Comparison of ENCODE assay signal across 25 cellular contexts in genomic region chr12:53744730-53745129, GRCh38. TPM values are rescaled to one million over a fixed set of nuclear protein-coding genes. Genes with fewer than 3 reads are reported as not detected.
DNase-seq lines count a peak whose midpoint lies in the region; ATAC-seq, FAIRE-seq and TF ChIP-seq lines count a peak whose summit lies in the region.
"Had no signal": no experiment of that assay in that cellular context is flagged by ENCODE, and none has a peak within 500 bp of the region (broad histone marks: within the 10 kb centered on the region; RNA-seq: fewer than 3 reads in every experiment).

No MANE protein-coding gene starts in this region.

- no peak overlapping the region for H3K27ac Mint-ChIP-seq in GM23338
- H3K27ac Mint-ChIP-seq in brain, result peak overlapping the region in 4 of 5 experiments; percentile 30 to 59 (median 46)
- no peak overlapping the region for H3K27ac Mint-ChIP-seq in neural progenitor cell
- no peak overlapping the region for H3K27ac Mint-ChIP-seq in chondrocyte (ENCODE audit: unreplicated experiment)
- H3K27ac Mint-ChIP-seq: CD14-positive monocyte; CD4-positive, alpha-beta memory T cell; HFFc6; IgD-negative memory B cell had no signal

- POLR2A ChIA-PET in endothelial cell of umbilical vein (lab: Charles Lee), result no interaction called here

- no peaks in the 10 kb centered on the region for H3K36me3 Mint-ChIP-seq in GM23338 (ENCODE audit: low read depth)
- no peaks in the 10 kb centered on the region for H3K36me3 Mint-ChIP-seq in brain
- H3K36me3 Mint-ChIP-seq in neural progenitor cell, result no peaks in the 10 kb centered on the region
- H3K36me3 Mint-ChIP-seq in chondrocyte (ENCODE audit: low read depth), result no peaks in the 10 kb centered on the region
- H3K36me3 Mint-ChIP-seq: CD4-positive, alpha-beta memory T cell; IgD-negative memory B cell had no signal

- H4K20me1 ChIP-seq in GM23338 (replicated peaks; ENCODE audit: insufficient read depth), result no peaks in the 10 kb centered on the region; the same call in 1 of the 2 replicates
- no peaks in the 10 kb centered on the region for H4K20me1 ChIP-seq in endothelial cell of umbilical vein (replicated peaks; ENCODE audit: control insufficient read depth, extremely low read depth, insufficient read depth, low read length)
- no peaks in the 10 kb centered on the region for H4K20me1 ChIP-seq in neural progenitor cell (ENCODE audit: low read depth)

- H3K4me3 ChIP-seq in GM23338 (no peak overlapping the region), endothelial cell of umbilical vein (replicated peaks in 1 of 3; ENCODE audit: insufficient read depth in 1 of 3, low read depth in 1 of 3, low read length in 3 of 3) (no peak overlapping the region), neural progenitor cell (peak overlapping the region; percentile 22), left ventricle myocardium inferior (no peak overlapping the region)
- H3K4me3 ChIP-seq: BLaER1, GM23248 had no signal

- no peak overlapping the region for H3K4me3 Mint-ChIP-seq in GM23338
- no peak overlapping the region for H3K4me3 Mint-ChIP-seq in brain
- H3K4me3 Mint-ChIP-seq in neural progenitor cell, result no peak overlapping the region
- no peak overlapping the region for H3K4me3 Mint-ChIP-seq in chondrocyte (ENCODE audit: unreplicated experiment)
- H3K4me3 Mint-ChIP-seq: HFFc6 had no signal

- TF ChIP-seq CTCF in GM23338 (conservative IDR thresholded peaks at IDR 0.05; ENCODE audit: low read depth in 2 of 2) (no peak), brain (conservative IDR thresholded peaks at IDR 0.05) (no peak), endothelial cell of umbilical vein (IDR thresholded peaks at IDR 0.05; ENCODE audit: extremely low read depth in 1 of 2, insufficient read depth in 1 of 2, low read depth in 1 of 2, low read length in 2 of 2) (no peak), neural progenitor cell (IDR thresholded peaks at IDR 0.05) (no peak), chondrocyte (IDR thresholded peaks at IDR 0.05) (no peak), left ventricle myocardium inferior (IDR thresholded peaks at IDR 0.05; ENCODE audit: borderline replicate concordance) (no peak)

- no peaks in the 10 kb centered on the region for H3K9me2 ChIP-seq in GM23338 (ENCODE audit: insufficient read depth)

- no peak for FAIRE-seq in endothelial cell of umbilical vein (lab: Jason Lieb, UNC)
- FAIRE-seq: GM19239, HepG2 had no signal

- no peaks in the 10 kb centered on the region for H3K79me2 ChIP-seq in GM23338 (replicated peaks; ENCODE audit: insufficient read depth)
- H3K79me2 ChIP-seq in endothelial cell of umbilical vein (ENCODE audit: control insufficient read depth, insufficient read depth, low read length), result no peaks in the 10 kb centered on the region
- no peaks in the 10 kb centered on the region for H3K79me2 ChIP-seq in neural progenitor cell (ENCODE audit: low read depth)

- no peak for TF ChIP-seq POLR2A in endothelial cell of umbilical vein (IDR thresholded peaks at IDR 0.05; ENCODE audit: low read depth, low read length)

- no peaks in the 10 kb centered on the region for H3K9me3 ChIP-seq in endothelial cell of umbilical vein (replicated peaks; ENCODE audit: control insufficient read depth, insufficient read depth, low read length)
- H3K9me3 ChIP-seq in neural progenitor cell (ENCODE audit: low read depth), result no peaks in the 10 kb centered on the region
- no peaks in the 10 kb centered on the region for H3K9me3 ChIP-seq in left ventricle myocardium inferior (replicated peaks)
- H3K9me3 ChIP-seq: BLaER1 had no signal

- H3K4me2 ChIP-seq in GM23338 (no peak overlapping the region), endothelial cell of umbilical vein (ENCODE audit: insufficient read depth, low read length) (no peak overlapping the region), neural progenitor cell (peak overlapping the region; percentile 74)
- H3K4me2 ChIP-seq: BLaER1 had no signal

- H3K36me3 ChIP-seq in GM23338 (ENCODE audit: insufficient read depth) (no peaks in the 10 kb centered on the region), endothelial cell of umbilical vein (ENCODE audit: control insufficient read depth in 2 of 2, extremely low read depth in 1 of 2, insufficient read depth in 2 of 2, low read length in 2 of 2) (no peaks in the 10 kb centered on the region), neural progenitor cell (no peaks in the 10 kb centered on the region), left ventricle myocardium inferior (no peaks in the 10 kb centered on the region)
- H3K36me3 ChIP-seq: BLaER1 had no signal

- H3K27me3 Mint-ChIP-seq in GM23338 (ENCODE audit: insufficient read depth, low read depth, poor library complexity), result peaks cover 12% of the 10 kb centered on the region
- peaks cover 19% of the 10 kb centered on the region for H3K27me3 Mint-ChIP-seq in brain
- H3K27me3 Mint-ChIP-seq in neural progenitor cell (ENCODE audit: insufficient read depth, low read depth), result peaks cover 26% of the 10 kb centered on the region
- H3K27me3 Mint-ChIP-seq in chondrocyte (ENCODE audit: low read depth), result peaks cover 23% of the 10 kb centered on the region

- dilution Hi-C loops in endothelial cell of umbilical vein (cut with MboI; ENCODE audit: extremely low pct_ligation_motif_present, low sequenced_read_pairs), result no loop called here

- no TSS peak for BruUV-seq in endothelial cell of umbilical vein (replicated peaks; lab: Mats Ljungman, UMichigan)

- no peaks in the 10 kb centered on the region for H3K9me1 ChIP-seq in endothelial cell of umbilical vein (replicated peaks; ENCODE audit: control insufficient read depth, extremely low read depth, insufficient read depth, low read length)

- ATAC-seq in GM23338, result no peak
- no peak for ATAC-seq in GM21529 (IDR thresholded peaks at IDR 0.05; ENCODE audit: unreplicated experiment)
- ATAC-seq: HCT116, HepG2 had no signal

- no peak for DNase-seq in GM23338 (ENCODE audit: low spot score)
- no peak for DNase-seq in endothelial cell of umbilical vein (ENCODE audit: low read depth, low spot score)
- DNase-seq in neural progenitor cell (ENCODE audit: low spot score), result no peak
- DNase-seq in NCI-H2029 treated with DMSO at 0.1 percent for 48 hours (lab: John Stamatoyannopoulos, UW), result no peak
- DNase-seq in chondrocyte (ENCODE audit: low spot score), result no peak
- DNase-seq in left ventricle myocardium inferior, result no peak
- DNase-seq: 8988T; CD4-positive, alpha-beta memory T cell; DMS153; DMS79; GF-D8; GM23248; H7; HFFc6 had no signal

- H3K27ac ChIP-seq in GM23338 (ENCODE audit: low read depth) (no peak overlapping the region), endothelial cell of umbilical vein (ENCODE audit: insufficient read depth, low read depth, low read length) (no peak overlapping the region), neural progenitor cell (no peak overlapping the region), left ventricle myocardium inferior (replicated peaks) (no peak overlapping the region)
- H3K27ac ChIP-seq: BLaER1, GM23248 had no signal

- H3K4me1 Mint-ChIP-seq in GM23338 (peaks cover 9% of the 10 kb centered on the region), brain (peaks cover 26% of the 10 kb centered on the region), neural progenitor cell (peaks cover 27% of the 10 kb centered on the region), chondrocyte (ENCODE audit: low read depth) (peaks cover 6% of the 10 kb centered on the region)

- H3K9me3 Mint-ChIP-seq in GM23338 (no peaks in the 10 kb centered on the region), brain (no peaks in the 10 kb centered on the region), neural progenitor cell (no peaks in the 10 kb centered on the region), chondrocyte (ENCODE audit: low read depth) (no peaks in the 10 kb centered on the region)
- H3K9me3 Mint-ChIP-seq: CD4-positive, alpha-beta memory T cell; HFFc6; IgD-negative memory B cell had no signal

- CTCF ChIA-PET in endothelial cell of umbilical vein (lab: Charles Lee), result interaction anchor here (0.6 to 10.2 kb wide), 12 partner anchors 11 to 463 kb away, joined by 3 to 719 read pairs (median 18); partner anchors contain the start of gene CALCOCO1

- H3K27me3 ChIP-seq in GM23338 (ENCODE audit: insufficient read depth), result peaks cover 97% of the 10 kb centered on the region
- peaks cover 58 to 82% of the 10 kb centered on the region in 2 experiments for H3K27me3 ChIP-seq in endothelial cell of umbilical vein (ENCODE audit: control insufficient read depth in 2 of 2, insufficient read depth in 2 of 2, low read length in 2 of 2)
- peaks cover 94% of the 10 kb centered on the region for H3K27me3 ChIP-seq in neural progenitor cell
- peaks cover 79% of the 10 kb centered on the region for H3K27me3 ChIP-seq in left ventricle myocardium inferior (ENCODE audit: low read depth)

- H3F3A ChIP-seq in GM23338 (replicated peaks; ENCODE audit: low read depth) (no peaks in the 10 kb centered on the region), neural progenitor cell (ENCODE audit: low read depth) (peaks cover 20% of the 10 kb centered on the region)

- no peak overlapping the region for H3K9ac ChIP-seq in endothelial cell of umbilical vein (replicated peaks; ENCODE audit: extremely low read depth, insufficient read depth, low read length)
- H3K9ac ChIP-seq in neural progenitor cell, result no peak overlapping the region
- H3K9ac ChIP-seq: BLaER1, GM23248 had no signal

- intact Hi-C loops in endothelial cell of umbilical vein (cut with micrococcal nuclease) (loop anchor here (5.0 kb wide), 1 partner anchor 147 kb away; no protein-coding TSS in a partner anchor), left ventricle myocardium inferior (cut with micrococcal nuclease) (no loop called here)

- H3K4me1 ChIP-seq in GM23338 (ENCODE audit: insufficient read depth), result peaks cover 22% of the 10 kb centered on the region
- no peaks in the 10 kb centered on the region for H3K4me1 ChIP-seq in endothelial cell of umbilical vein (ENCODE audit: control insufficient read depth, extremely low read depth, insufficient read depth, low read length)
- H3K4me1 ChIP-seq in neural progenitor cell, result peaks cover 48% of the 10 kb centered on the region
- H3K4me1 ChIP-seq in left ventricle myocardium inferior, result peaks cover 18% of the 10 kb centered on the region
- H3K4me1 ChIP-seq: BLaER1 had no signal

- H2AFZ ChIP-seq in GM23338 (no peak overlapping the region), endothelial cell of umbilical vein (ENCODE audit: low read depth, low read length) (no peak overlapping the region), neural progenitor cell (replicated peaks) (no peak overlapping the region)
- H2AFZ ChIP-seq: GM23248 had no signal

RNA-seq across cellular contexts. Expression of gene CISTR, which starts 7.0 kb away (rescaled TPM):
- not detected in 2 replicates for total RNA-seq in GM23338 (2014; rRNA removed; shearing (Covaris generic))
- polyA plus RNA-seq in GM23338 (2016; fragmentation: Nextera tagmentation; extraction: Ambion mirVana) (not detected in 2 replicates), brain (ENCODE audit: insufficient read depth, low read depth, low replicate concordance) (not detected), endothelial cell of umbilical vein (not detected in 2 replicates)
- total RNA-seq in endothelial cell of umbilical vein (not detected in 2 replicates), neural progenitor cell (ENCODE audit: low replicate concordance) (not detected in 2 replicates), chondrocyte (not detected in 3 replicates), left ventricle myocardium inferior (2.1 TPM)
- polyA plus RNA-seq in endothelial cell of umbilical vein (2011; cell fraction: cytosol; rRNA removed), result not detected in 2 replicates
- polyA plus RNA-seq in endothelial cell of umbilical vein (2011; cell fraction: nucleus; rRNA removed), result not detected in 2 replicates
- not detected in 2 replicates for polyA plus RNA-seq in endothelial cell of umbilical vein (2012)
- polyA minus RNA-seq in endothelial cell of umbilical vein, result not detected in 2 replicates
- not detected for polyA minus RNA-seq in endothelial cell of umbilical vein (2011; cell fraction: cytosol; rRNA and poly(A)+ RNA removed)
- not detected in 2 replicates for polyA minus RNA-seq in endothelial cell of umbilical vein (2011; cell fraction: nucleus; rRNA and poly(A)+ RNA removed)
- total RNA-seq: A673; CD4-positive, alpha-beta memory T cell; Daoy; GM23248; H7; HepG2; HFFc6 had no signal
- polyA plus RNA-seq: AG04450; CD14-positive monocyte; CD4-positive, alpha-beta memory T cell; GM23248; HepG2; IgD-negative memory B cell had no signal

RNA-seq across cellular contexts. Expression of gene CALCOCO1, which starts 17.5 kb away (rescaled TPM):
- total RNA-seq in GM23338 (2014; rRNA removed; shearing (Covaris generic)), result 20.4 and 21.3 TPM in 2 replicates
- polyA plus RNA-seq in GM23338 (2016; fragmentation: Nextera tagmentation; extraction: Ambion mirVana) (4.6 and 6.5 TPM in 2 replicates), brain (ENCODE audit: insufficient read depth, low read depth, low replicate concordance) (122 TPM), endothelial cell of umbilical vein (135 and 146 TPM in 2 replicates)
- total RNA-seq in endothelial cell of umbilical vein (61.8 and 70.9 TPM in 2 replicates), neural progenitor cell (ENCODE audit: low replicate concordance) (25.3 and 46.0 TPM in 2 replicates), chondrocyte (80.9 to 96.6 TPM (median 86.9 TPM) in 3 replicates), left ventricle myocardium inferior (201 TPM)
- polyA plus RNA-seq in endothelial cell of umbilical vein (2011; cell fraction: cytosol; rRNA removed), result 59.0 and 74.5 TPM in 2 replicates
- polyA plus RNA-seq in endothelial cell of umbilical vein (2011; cell fraction: nucleus; rRNA removed), result 435 and 521 TPM in 2 replicates
- polyA plus RNA-seq in endothelial cell of umbilical vein (2012), result 63.7 and 64.1 TPM in 2 replicates
- polyA minus RNA-seq in endothelial cell of umbilical vein, result 102 and 136 TPM in 2 replicates
- polyA minus RNA-seq in endothelial cell of umbilical vein (2011; cell fraction: cytosol; rRNA and poly(A)+ RNA removed), result 8.0 TPM
- polyA minus RNA-seq in endothelial cell of umbilical vein (2011; cell fraction: nucleus; rRNA and poly(A)+ RNA removed), result 79.0 and 96.8 TPM in 2 replicates

Comparison
In these comparisons a context has a peak if more than half of its experiments do, and no peak if none do; other contexts are left out.
1. H3K27ac Mint-ChIP-seq: peak in brain (4 of 5); none in GM23338 (single experiment), neural progenitor cell (single experiment) and chondrocyte (single experiment).